9 cellular contexts compared by ENCODE assay signal in genomic region chr5:43432486-43433365, GRCh38. TPM values are rescaled to one million over a fixed set of nuclear protein-coding genes. Genes with fewer than 3 reads are reported as not detected.
DNase-seq lines count a peak whose midpoint lies in the region; ATAC-seq and TF ChIP-seq lines count a peak whose summit lies in the region.
"Had no signal": no experiment of that assay in that cellular context is flagged by ENCODE, and none has a peak within 500 bp of the region (broad histone marks: within the 10 kb centered on the region; RNA-seq: fewer than 3 reads in every experiment).

No MANE protein-coding gene starts in this region.

- peak overlapping the region; percentile 28 for H3K4me2 ChIP-seq in mammary epithelial cell (ENCODE audit: insufficient read depth, low read depth, low read length)

- no peaks in the 10 kb centered on the region for H3K79me2 ChIP-seq in mammary epithelial cell (ENCODE audit: insufficient read depth, low read length)

- POLR2A ChIA-PET in AG04449 (lab: Yijun Ruan, JAX) = no interaction called here

- H3K9me3 ChIP-seq in mammary epithelial cell (replicated peaks; ENCODE audit: insufficient read depth, low read length) (no peaks in the 10 kb centered on the region), left lung (no peaks in the 10 kb centered on the region)

- in situ Hi-C loops in mammary epithelial cell (cut with MboI; ENCODE audit: low sequenced_read_pairs in 2 of 2) = no loop called here

- H3K27ac ChIP-seq in mammary epithelial cell (ENCODE audit: insufficient read depth, low read depth, low read length) (peak overlapping the region; percentile 28), left lung (peak overlapping the region; percentile 20 to 75)
- H3K27ac ChIP-seq: VCaP had no signal

- no peaks in the 10 kb centered on the region for H3K27me3 ChIP-seq in mammary epithelial cell (ENCODE audit: insufficient read depth, low read length)
- no peaks in the 10 kb centered on the region for H3K27me3 ChIP-seq in left lung

- H3K36me3 Mint-ChIP-seq in nephron progenitor cell (ENCODE audit: low read depth) = no peaks in the 10 kb centered on the region

- H3K27ac Mint-ChIP-seq in nephron progenitor cell = no peak overlapping the region

- intact Hi-C loops in mammary epithelial cell (cut with micrococcal nuclease) (no loop called here), left lung (cut with DNase I) (no loop called here)

- no peaks in the 10 kb centered on the region for H3K36me3 ChIP-seq in mammary epithelial cell (ENCODE audit: insufficient read depth, low read length)
- H3K36me3 ChIP-seq in left lung = no peaks in the 10 kb centered on the region

- dilution Hi-C loops in mammary epithelial cell (cut with HindIII; ENCODE audit: low sequenced_read_pairs) = no loop called here

- H3K4me1 ChIP-seq in mammary epithelial cell (ENCODE audit: insufficient read depth, low read length) = peaks cover 41% of the 10 kb centered on the region
- peaks cover 3 to 14% of the 10 kb centered on the region in 2 donors for H3K4me1 ChIP-seq in left lung

- peak; percentile 53 for DNase-seq in AG04449 (ENCODE audit: low read depth, low spot score)
- peak; percentile 93 for DNase-seq in LoVo (ENCODE audit: low spot score)
- peak; percentile 86 for DNase-seq in mammary epithelial cell
- peak; percentile 80 for DNase-seq in left lung
- no peak for DNase-seq in nephron progenitor cell
- no peak for DNase-seq in GDM1 (lab: John Stamatoyannopoulos, UW)

- peak overlapping the region; percentile 35 for H2AFZ ChIP-seq in mammary epithelial cell (ENCODE audit: low read depth, low read length)

- no peak overlapping the region for H3K4me3 ChIP-seq in AG04449 (ENCODE audit: low read depth, low read length)
- H3K4me3 ChIP-seq in mammary epithelial cell (replicated peaks in 1 of 3; ENCODE audit: insufficient read depth in 1 of 3, low read depth in 2 of 3, low read length in 3 of 3) = no peak overlapping the region
- H3K4me3 ChIP-seq in left lung = no peak overlapping the region

- WGBS in mammary epithelial cell (ENCODE audit: low coverage, missing lambda C conversion rate) = 79% methylated on average over 3 of the region's 3 CpGs

- no peaks in the 10 kb centered on the region for H3K4me1 Mint-ChIP-seq in nephron progenitor cell

- no peaks in the 10 kb centered on the region for H3K9me3 Mint-ChIP-seq in nephron progenitor cell

- peaks cover 4% of the 10 kb centered on the region for H3K27me3 Mint-ChIP-seq in nephron progenitor cell (ENCODE audit: low read depth, poor library complexity)

- ATAC-seq in left lung (peak; percentile 88), HG03521 (IDR thresholded peaks at IDR 0.05; ENCODE audit: unreplicated experiment) (no peak), GM21367 (IDR thresholded peaks at IDR 0.05; ENCODE audit: unreplicated experiment) (no peak)

- no TSS peak for BruUV-seq in mammary epithelial cell (replicated peaks; lab: Mats Ljungman, UMichigan)

- TF ChIP-seq CTCF in AG04449 (IDR thresholded peaks at IDR 0.05; ENCODE audit: insufficient read depth, low read length, missing control alignments) (no peak), mammary epithelial cell (conservative IDR thresholded peaks at IDR 0.05 in 1 of 2, IDR thresholded peaks at IDR 0.05 in 1 of 2; ENCODE audit: extremely low read depth in 1 of 2, insufficient read depth in 1 of 2, low read depth in 1 of 2, low read length in 2 of 2) (no peak), left lung (IDR thresholded peaks at IDR 0.05) (no peak), nephron progenitor cell (IDR thresholded peaks at IDR 0.05) (no peak)

- H4K20me1 ChIP-seq in mammary epithelial cell (ENCODE audit: insufficient read depth, low read length) = no peaks in the 10 kb centered on the region

- CTCF ChIA-PET in AG04449 (lab: Yijun Ruan, JAX) (interaction anchor here (1.5 kb wide), 1 partner anchor 51 kb away, joined by 3 read pairs; the partner anchor contains the start of gene TMEM267), mammary epithelial cell (lab: Charles Lee; ENCODE audit: low non-redundant PET) (no interaction called here)

- H3K4me3 Mint-ChIP-seq in nephron progenitor cell = no peak overlapping the region

- no peak overlapping the region for H3K9ac ChIP-seq in mammary epithelial cell (ENCODE audit: insufficient read depth, low read length)

RNA-seq across cellular contexts. Expression of gene CCL28, which starts 20.5 kb away (rescaled TPM):
- total RNA-seq in mammary epithelial cell = 10 to 100 TPM in 1 of 2 donors, 1 to 10 TPM in 1; 2.7 to 10.7 TPM
- polyA plus RNA-seq in mammary epithelial cell = 3.7 TPM
- polyA minus RNA-seq in mammary epithelial cell = 2.4 TPM
- 1 to 10 TPM; 5.3 to 6.4 TPM for total RNA-seq in left lung

RNA-seq across cellular contexts. Expression of gene TMEM267, which starts 50.9 kb away (rescaled TPM):
- 10 to 100 TPM; 21.0 to 32.7 TPM for total RNA-seq in mammary epithelial cell
- 9.7 TPM for polyA plus RNA-seq in mammary epithelial cell
- polyA minus RNA-seq in mammary epithelial cell = 3.0 TPM
- 10 to 100 TPM; 13.2 to 13.8 TPM for total RNA-seq in left lung

Comparison
In these comparisons a context has a peak if more than half of its experiments do, and no peak if none do; other contexts are left out.
1. DNase-seq: peak in AG04449 (single experiment), LoVo (single experiment), mammary epithelial cell (single experiment) and left lung (2 of 2); none in nephron progenitor cell (single experiment) and GDM1 (single experiment).